Comparison of ENCODE assay signal across 8 cellular contexts in the genomic region with DNA sequence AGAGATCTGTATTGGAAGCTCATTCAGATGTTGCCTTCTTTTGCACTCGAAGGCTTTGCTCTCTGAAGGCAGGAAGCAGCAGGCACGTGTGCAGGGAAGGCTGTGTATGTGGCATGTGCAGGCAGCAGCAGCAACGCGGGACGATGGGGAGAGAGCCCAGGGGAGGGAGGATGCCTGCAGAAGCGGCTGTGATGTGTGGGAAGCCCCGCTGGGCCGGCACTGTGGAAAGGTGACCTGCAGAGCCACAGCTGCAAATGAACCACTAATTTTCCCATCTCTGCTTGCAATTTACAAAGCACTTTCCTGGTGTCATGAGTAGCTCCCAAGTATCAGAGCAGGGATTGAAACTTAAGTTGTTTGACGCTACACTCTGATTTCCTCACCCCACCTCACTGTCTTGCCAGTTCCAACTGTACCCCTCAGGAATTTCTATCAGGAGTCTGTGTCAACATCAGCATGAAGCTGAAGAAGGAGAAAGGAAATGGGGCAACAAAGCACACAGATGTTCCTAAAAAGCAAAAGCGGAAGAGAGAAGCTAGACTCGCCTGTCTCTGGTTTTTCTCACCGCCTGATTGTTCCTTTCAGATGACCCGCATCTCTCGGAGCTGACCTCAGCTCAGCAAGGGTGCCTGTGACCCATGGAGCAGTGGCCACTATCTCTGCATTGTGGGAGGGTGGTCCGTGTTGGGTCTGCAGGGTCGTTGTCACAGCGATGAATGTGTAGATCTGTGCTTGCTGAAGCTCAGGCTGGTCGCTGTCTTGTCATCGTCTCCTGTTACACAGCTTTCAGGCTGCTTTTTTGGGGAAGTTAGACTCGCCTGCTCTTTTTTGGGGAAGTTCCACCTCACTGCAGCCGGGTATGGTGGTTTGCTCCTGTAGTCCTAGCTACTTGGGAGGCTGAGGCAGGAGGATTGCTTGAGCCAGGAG.
DNase-seq lines count a peak whose midpoint lies in the region; ATAC-seq and TF ChIP-seq lines count a peak whose summit lies in the region.

No MANE protein-coding gene starts in this region.

- intact Hi-C loops in gastrocnemius medialis (cut with DNase I; ENCODE audit: low total_unique reads), result no loop called here

- H3K27me3 Mint-ChIP-seq in HFFc6 (ENCODE audit: insufficient read depth) (peaks cover 2% of the 10 kb centered on the region), endodermal cell (ENCODE audit: insufficient read depth) (no peaks in the 10 kb centered on the region)
- H3K27me3 Mint-ChIP-seq in stimulated activated naive CD8-positive, alpha-beta T cell treated with anti-CD3 and anti-CD28 coated beads, Interleukin-15, Interleukin-2, amounts not matched to agents 100 ng/mL and 50 ng/mL, for 24 hours, result peaks cover 11% of the 10 kb centered on the region

- peak overlapping the region; percentile 60 for H3K27ac ChIP-seq in endodermal cell (ENCODE audit: low read depth, low read length)
- H3K27ac ChIP-seq in gastrocnemius medialis, result no peak overlapping the region

- no peak for TF ChIP-seq POLR2A in gastrocnemius medialis (IDR thresholded peaks at IDR 0.05)

- no peak overlapping the region for H3K9ac ChIP-seq in endodermal cell (ENCODE audit: extremely low read depth, low read length, poor library complexity, severe bottlenecking)

- peak; percentile 66 for ATAC-seq in GM18498 (IDR thresholded peaks at IDR 0.05; ENCODE audit: unreplicated experiment)
- ATAC-seq in esophagus mucosa, result no peak
- ATAC-seq in gastrocnemius medialis, result no peak

- H3K4me1 Mint-ChIP-seq in HFFc6 (ENCODE audit: low read depth), result peaks cover 37% of the 10 kb centered on the region
- peaks cover 12% of the 10 kb centered on the region for H3K4me1 Mint-ChIP-seq in endodermal cell
- H3K4me1 Mint-ChIP-seq in stimulated activated naive CD8-positive, alpha-beta T cell treated with anti-CD3 and anti-CD28 coated beads, Interleukin-15, Interleukin-2, amounts not matched to agents 100 ng/mL and 50 ng/mL, for 24 hours (ENCODE audit: low read depth), result peaks cover 11% of the 10 kb centered on the region

- no peaks in the 10 kb centered on the region for H3K36me3 Mint-ChIP-seq in HFFc6 (ENCODE audit: low read depth)
- peaks cover 6% of the 10 kb centered on the region for H3K36me3 Mint-ChIP-seq in endodermal cell (ENCODE audit: low read depth)
- H3K36me3 Mint-ChIP-seq in stimulated activated naive CD8-positive, alpha-beta T cell treated with anti-CD3 and anti-CD28 coated beads, Interleukin-15, Interleukin-2, amounts not matched to agents 100 ng/mL and 50 ng/mL, for 24 hours (ENCODE audit: low read depth), result no peaks in the 10 kb centered on the region

- TF ChIP-seq CTCF in HFFc6 (IDR thresholded peaks at IDR 0.05) (no peak), endodermal cell (conservative IDR thresholded peaks at IDR 0.05) (no peak), gastrocnemius medialis (IDR thresholded peaks at IDR 0.05 in 4 of 5, conservative IDR thresholded peaks at IDR 0.05 in 1 of 5) (no peak)

- no peaks in the 10 kb centered on the region for H3K9me3 Mint-ChIP-seq in HFFc6
- H3K9me3 Mint-ChIP-seq in endodermal cell, result peaks cover 4% of the 10 kb centered on the region
- H3K9me3 Mint-ChIP-seq in stimulated activated naive CD8-positive, alpha-beta T cell treated with anti-CD3 and anti-CD28 coated beads, Interleukin-15, Interleukin-2, amounts not matched to agents 100 ng/mL and 50 ng/mL, for 24 hours, result no peaks in the 10 kb centered on the region

- H3K27me3 ChIP-seq in endodermal cell (ENCODE audit: control insufficient read depth, insufficient read depth, low read length, poor library complexity, severe bottlenecking) (no peaks in the 10 kb centered on the region), gastrocnemius medialis (no peaks in the 10 kb centered on the region)

- peaks cover 6% of the 10 kb centered on the region for H3K4me1 ChIP-seq in endodermal cell (ENCODE audit: control insufficient read depth, insufficient read depth, low read length)
- peaks cover 6 to 9% of the 10 kb centered on the region in 2 donors for H3K4me1 ChIP-seq in gastrocnemius medialis

- H3K4me3 ChIP-seq in endodermal cell (ENCODE audit: low read length) (no peak overlapping the region), gastrocnemius medialis (no peak overlapping the region)

- no peaks in the 10 kb centered on the region for H3K9me3 ChIP-seq in endodermal cell (ENCODE audit: control insufficient read depth, low read length)
- no peaks in the 10 kb centered on the region for H3K9me3 ChIP-seq in gastrocnemius medialis

- H3K36me3 ChIP-seq in endodermal cell (ENCODE audit: control insufficient read depth, insufficient read depth, low read length), result no peaks in the 10 kb centered on the region
- no peaks in the 10 kb centered on the region for H3K36me3 ChIP-seq in gastrocnemius medialis

- DNase-seq in HFFc6 (no peak), NOMO-1 (lab: John Stamatoyannopoulos, UW; ENCODE audit: unreplicated experiment in 2 of 2) (peak; percentile 80 to 88), endodermal cell (peak; percentile 83), gastrocnemius medialis (no peak)
- no peak for DNase-seq in activated CD8-positive, alpha-beta memory T cell treated with anti-CD3 and anti-CD28 coated beads, Interleukin-2, amount 50 U/mL, for 48 hours

- peak overlapping the region; percentile 37; the same call in 1 of the 2 replicates for H3K27ac Mint-ChIP-seq in HFFc6
- H3K27ac Mint-ChIP-seq in endodermal cell, result peak overlapping the region; percentile 67
- H3K27ac Mint-ChIP-seq in stimulated activated naive CD8-positive, alpha-beta T cell treated with anti-CD3 and anti-CD28 coated beads, Interleukin-15, Interleukin-2, amounts not matched to agents 100 ng/mL and 50 ng/mL, for 24 hours, result peak overlapping the region; percentile 50

- in situ Hi-C loops in gastrocnemius medialis (cut with MboI; ENCODE audit: low sequenced_read_pairs in 4 of 4), result no loop called here

- peak overlapping the region; percentile 84 for H3K4me3 Mint-ChIP-seq in HFFc6
- no peak overlapping the region for H3K4me3 Mint-ChIP-seq in endodermal cell
- H3K4me3 Mint-ChIP-seq in stimulated activated naive CD8-positive, alpha-beta T cell treated with anti-CD3 and anti-CD28 coated beads, Interleukin-15, Interleukin-2, amounts not matched to agents 100 ng/mL and 50 ng/mL, for 24 hours, result peak overlapping the region; percentile 65

- 30 to 50% methylated on average over 6 to 21 of the region's 21 CpGs for WGBS in endodermal cell (ENCODE audit: insufficient coverage in 1 of 2, insufficient read length in 1 of 2), 2 experiments

Comparison
In these comparisons a context has a peak if more than half of its experiments do, and no peak if none do; other contexts are left out.
1. DNase-seq: peak in NOMO-1 (2 of 2) and endodermal cell (single experiment); none in HFFc6 (single experiment), activated CD8-positive, alpha-beta memory T cell treated with anti-CD3 and anti-CD28 coated beads, Interleukin-2, amount 50 U/mL, for 48 hours (single experiment) and gastrocnemius medialis (0 of 2).
2. Peak in every context shown above with its lines, with median percentiles within 50 percentile points of each other: H3K27ac Mint-ChIP-seq.